9 cellular contexts compared by ENCODE assay signal in the genomic region with DNA sequence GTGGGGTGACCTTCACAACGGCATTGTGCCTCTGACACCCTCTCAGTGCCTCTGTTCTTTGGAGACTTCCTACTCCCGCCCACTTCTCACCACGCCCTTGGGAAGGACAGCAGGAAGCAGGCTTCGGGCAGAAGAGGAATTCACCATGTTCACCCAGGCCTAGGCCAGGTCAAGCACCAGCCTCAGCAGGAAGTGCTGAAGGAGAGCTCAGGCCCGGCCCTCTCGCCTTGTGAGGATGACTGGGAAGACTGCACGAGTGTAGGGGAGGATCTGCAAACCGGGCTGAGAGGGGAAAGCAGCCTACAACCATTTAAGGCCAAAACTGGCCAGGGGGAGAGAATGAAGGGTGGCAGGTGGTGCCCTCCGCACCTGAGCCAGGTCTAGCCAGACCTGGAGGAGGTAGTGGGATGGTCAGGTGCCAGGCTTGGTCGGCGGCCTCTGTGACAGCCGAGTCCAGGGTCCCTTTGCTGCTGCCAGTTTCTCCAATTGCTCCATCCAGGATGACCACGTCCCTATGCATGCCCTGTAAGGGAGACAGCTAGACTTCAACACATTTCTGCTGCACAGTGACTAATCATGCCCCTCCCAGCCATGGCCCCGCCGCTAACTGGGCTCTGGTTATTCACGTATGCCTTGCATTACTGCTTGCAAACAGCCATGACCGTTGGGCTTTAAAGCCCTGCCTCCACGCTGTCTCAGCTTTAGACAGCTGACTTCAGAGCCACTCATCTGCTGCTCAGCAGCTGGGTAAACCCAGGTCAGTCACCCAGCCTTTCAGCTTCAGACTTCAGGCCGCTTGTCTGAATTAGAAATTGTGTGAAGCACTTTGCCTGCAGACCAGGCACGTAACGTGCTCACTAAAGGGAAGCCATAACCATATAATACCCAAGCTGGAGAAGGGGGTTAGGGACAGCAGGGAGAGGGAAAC. TPM values are rescaled to one million over a fixed set of nuclear protein-coding genes. Genes with fewer than 3 reads are reported as not detected.
A peak's percentile ranks its signal among the peaks of the same experiment; 100 is the strongest.
DNase-seq lines count a peak whose midpoint lies in the region.
"Had no signal": no experiment of that assay in that cellular context is flagged by ENCODE, and none has a peak within 500 bp of the region (broad histone marks: within the 10 kb centered on the region; RNA-seq: fewer than 3 reads in every experiment).

No MANE protein-coding gene starts in this region.

- H4K20me1 ChIP-seq in Karpas-422 (ENCODE audit: insufficient read depth, low read depth, low read length) = no peaks in the 10 kb centered on the region

- H3K9ac ChIP-seq in skeletal muscle satellite cell (ENCODE audit: low read depth, low read length) = peak overlapping the region; percentile 51
- H3K9ac ChIP-seq in Karpas-422 (ENCODE audit: low read length) = no peak overlapping the region

- H3K79me2 ChIP-seq in Karpas-422 (ENCODE audit: low read length) = peaks cover 13% of the 10 kb centered on the region

- H3K4me2 ChIP-seq in skeletal muscle satellite cell (ENCODE audit: low read length) (peak overlapping the region; percentile 66), Karpas-422 (ENCODE audit: low read depth, low read length, poor library complexity, severe bottlenecking) (no peak overlapping the region)

- DNase-seq in NCI-H345 (lab: John Stamatoyannopoulos, UW) (peak; percentile 66), NCI-H345 treated with DMSO at 0.1 percent for 48 hours (lab: John Stamatoyannopoulos, UW; ENCODE audit: unreplicated experiment) (no peak), NCI-H226 (peak; percentile 27), epithelial cell of prostate (ENCODE audit: low read depth, low spot score) (peak; percentile 22), Karpas-422 (no peak), posterior vena cava (ENCODE audit: low spot score) (no peak)
- DNase-seq in activated CD4-positive, alpha-beta T cell treated with anti-CD3 and anti-CD28 coated beads for 4 hours = no peak
- DNase-seq: BE2C had no signal

- H3K36me3 ChIP-seq in skeletal muscle satellite cell (ENCODE audit: insufficient read depth, low read length) (peaks cover 44% of the 10 kb centered on the region), Karpas-422 (ENCODE audit: insufficient read depth, low read length) (peaks cover 25% of the 10 kb centered on the region)

- H3K9me3 ChIP-seq in skeletal muscle satellite cell (replicated peaks; ENCODE audit: low read length) = no peaks in the 10 kb centered on the region
- no peaks in the 10 kb centered on the region for H3K9me3 ChIP-seq in Karpas-422 (ENCODE audit: low read length)
- H3K9me3 ChIP-seq: BE2C had no signal

- no peak overlapping the region for H2AFZ ChIP-seq in Karpas-422 (ENCODE audit: low read length)

- H3K4me1 ChIP-seq in skeletal muscle satellite cell (ENCODE audit: control insufficient read depth, insufficient read depth, low read length) (peaks cover 23% of the 10 kb centered on the region), Karpas-422 (ENCODE audit: low read length) (peaks cover 17% of the 10 kb centered on the region)
- H3K4me1 ChIP-seq: BE2C had no signal

- peak overlapping the region; percentile 42 for H3K27ac ChIP-seq in epithelial cell of prostate
- no peak overlapping the region for H3K27ac ChIP-seq in Karpas-422 (ENCODE audit: low read length)

- H3K4me3 ChIP-seq in skeletal muscle satellite cell (ENCODE audit: low read length) = peak overlapping the region; percentile 14
- no peak overlapping the region for H3K4me3 ChIP-seq in Karpas-422 (ENCODE audit: low read length)

- H3K27me3 ChIP-seq in skeletal muscle satellite cell (ENCODE audit: control insufficient read depth, insufficient read depth, low read length) (no peaks in the 10 kb centered on the region), Karpas-422 (ENCODE audit: low read length) (no peaks in the 10 kb centered on the region)
- H3K27me3 ChIP-seq: BE2C had no signal

- intact Hi-C loops in posterior vena cava (cut with DNase I) = no loop called here

- no peaks in the 10 kb centered on the region for H3K9me2 ChIP-seq in Karpas-422 (replicated peaks; ENCODE audit: insufficient read depth, low read length)

RNA-seq across cellular contexts. Expression of gene MRTO4, which starts 8.9 kb away (rescaled TPM):
- total RNA-seq in skeletal muscle satellite cell (2012; rRNA removed) = 41.1 and 45.1 TPM in 2 replicates
- 15.4 and 31.0 TPM in 2 replicates for total RNA-seq in Karpas-422 (2014; rRNA removed; shearing (Covaris generic); ENCODE audit: low replicate concordance)
- 10 to 100 TPM; 20.3 to 24.3 TPM for total RNA-seq in posterior vena cava

RNA-seq across cellular contexts. Expression of gene EMC1, which starts 9.2 kb away (rescaled TPM):
- total RNA-seq in skeletal muscle satellite cell (2012; rRNA removed) = 59.2 and 66.4 TPM in 2 replicates
- 18.1 and 22.8 TPM in 2 replicates for total RNA-seq in Karpas-422 (2014; rRNA removed; shearing (Covaris generic); ENCODE audit: low replicate concordance)
- total RNA-seq in posterior vena cava = 10 to 100 TPM; 31.8 to 32.0 TPM

RNA-seq across cellular contexts. Expression of gene AKR7A3, which starts 28.1 kb away (rescaled TPM):
- 0.51 and 0.87 TPM in 2 replicates for total RNA-seq in skeletal muscle satellite cell (2012; rRNA removed)
- total RNA-seq in Karpas-422 (2014; rRNA removed; shearing (Covaris generic); ENCODE audit: low replicate concordance) = 0.41 and 1.2 TPM in 2 replicates
- under 1 TPM; 0.67 to 0.69 TPM for total RNA-seq in posterior vena cava

RNA-seq across cellular contexts. Expression of gene UBR4, which starts 50.4 kb away (rescaled TPM):
- 74.8 and 78.4 TPM in 2 replicates for total RNA-seq in skeletal muscle satellite cell (2012; rRNA removed)
- total RNA-seq in Karpas-422 (2014; rRNA removed; shearing (Covaris generic); ENCODE audit: low replicate concordance) = 135 and 201 TPM in 2 replicates
- 100 to 1,000 TPM; 111 to 120 TPM for total RNA-seq in posterior vena cava

RNA-seq across cellular contexts. Expression of gene AKR7A2, which starts 51.5 kb away (rescaled TPM):
- total RNA-seq in skeletal muscle satellite cell (2012; rRNA removed) = 57.5 and 62.5 TPM in 2 replicates
- 122 and 161 TPM in 2 replicates for total RNA-seq in Karpas-422 (2014; rRNA removed; shearing (Covaris generic); ENCODE audit: low replicate concordance)
- total RNA-seq in posterior vena cava = 10 to 100 TPM; 18.8 to 29.9 TPM

Comparison
In these comparisons a context has a peak if more than half of its experiments do, and no peak if none do; other contexts are left out.
1. DNase-seq: peak in NCI-H345 (single experiment), NCI-H226 (single experiment) and epithelial cell of prostate (single experiment); none in NCI-H345 treated with DMSO at 0.1 percent for 48 hours (single experiment), Karpas-422 (single experiment), activated CD4-positive, alpha-beta T cell treated with anti-CD3 and anti-CD28 coated beads for 4 hours (0 of 2) and posterior vena cava (single experiment).